Comparison of ENCODE assay signal across 2 cellular contexts in genomic region chr17:4598776-4599504, GRCh38.
A peak's percentile ranks its signal among the peaks of the same experiment; 100 is the strongest.
TF ChIP-seq lines count a peak whose summit lies in the region.

No MANE protein-coding gene starts in this region.

TF ChIP-seq in IMR-90, 13 proteins besides CTCF, POLR2A, EP300 and RAD21:
- TF ChIP-seq RCOR1 (IDR thresholded peaks at IDR 0.05; ENCODE audit: insufficient replicate concordance, low read length) = no peak
- no peak for TF ChIP-seq ELK1 (IDR thresholded peaks at IDR 0.05; ENCODE audit: borderline replicate concordance, low read depth, low read length)
- no peak for TF ChIP-seq USF2 (IDR thresholded peaks at IDR 0.05; ENCODE audit: low read depth, low read length)
- TF ChIP-seq MXI1 (IDR thresholded peaks at IDR 0.05; ENCODE audit: borderline replicate concordance, low read depth, low read length) = 0 out of 2 replicates have a peak, but pooled peaks have one; percentile 25
- no peak for TF ChIP-seq RFX5 (IDR thresholded peaks at IDR 0.05; ENCODE audit: low read depth, low read length)
- TF ChIP-seq CEBPB (IDR thresholded peaks at IDR 0.05; ENCODE audit: low read depth, low read length) = peak; percentile 88
- no peak for TF ChIP-seq NFE2L2 (IDR thresholded peaks at IDR 0.05; ENCODE audit: low read depth, low read length)
- TF ChIP-seq MAFK (IDR thresholded peaks at IDR 0.05; ENCODE audit: low read depth, low read length) = no peak
- no peak for TF ChIP-seq BHLHE40 (IDR thresholded peaks at IDR 0.05; ENCODE audit: low read depth, low read length)
- TF ChIP-seq SMC3 (IDR thresholded peaks at IDR 0.05; ENCODE audit: low read depth, low read length) = no peak

TF ChIP-seq in HepG2, 621 proteins besides CTCF, POLR2A, EP300 and RAD21:
- TF ChIP-seq ZNF740 (CRISPR knock-in tag; IDR thresholded peaks at IDR 0.05) = no peak
- TF ChIP-seq FOXO1 (CRISPR knock-in tag; IDR thresholded peaks at IDR 0.05) = no peak
- no peak for TF ChIP-seq TIGD3 (CRISPR knock-in tag; IDR thresholded peaks at IDR 0.05; ENCODE audit: borderline replicate concordance)
- TF ChIP-seq GATA4 (IDR thresholded peaks at IDR 0.05; ENCODE audit: borderline replicate concordance, low read depth) = no peak
- TF ChIP-seq PRPF4 (IDR thresholded peaks at IDR 0.05; ENCODE audit: low read depth, low read length, poor library complexity, severe bottlenecking) = no peak
- no peak for TF ChIP-seq ZFP1 (CRISPR knock-in tag; IDR thresholded peaks at IDR 0.05)
- no peak for TF ChIP-seq ZNF296 (CRISPR knock-in tag; conservative IDR thresholded peaks at IDR 0.05)
- no peak for TF ChIP-seq ZNF788 (CRISPR knock-in tag; IDR thresholded peaks at IDR 0.05; ENCODE audit: borderline replicate concordance)
- TF ChIP-seq SMYD3 (CRISPR knock-in tag; IDR thresholded peaks at IDR 0.05) = no peak
- TF ChIP-seq SOX5 (CRISPR knock-in tag; IDR thresholded peaks at IDR 0.05; ENCODE audit: borderline replicate concordance) = no peak
- no peak for TF ChIP-seq ZNF850 (CRISPR knock-in tag; conservative IDR thresholded peaks at IDR 0.05)
- no peak for TF ChIP-seq FOXJ3 (CRISPR knock-in tag; IDR thresholded peaks at IDR 0.05; ENCODE audit: borderline replicate concordance)
- no peak for TF ChIP-seq ZNF768 (CRISPR knock-in tag; IDR thresholded peaks at IDR 0.05)
- no peak for TF ChIP-seq NFE2 (CRISPR knock-in tag; IDR thresholded peaks at IDR 0.05)
- TF ChIP-seq ZNF780A (CRISPR knock-in tag; IDR thresholded peaks at IDR 0.05) = no peak
- TF ChIP-seq XRCC5 (optimal IDR thresholded peaks at IDR 0.05; ENCODE audit: low read length) = no peak
- TF ChIP-seq DPF2 (CRISPR knock-in tag; IDR thresholded peaks at IDR 0.05; ENCODE audit: borderline replicate concordance, low read depth) = no peak
